Comparison of ENCODE assay signal across 29 cellular contexts in genomic region chr1:207851696-207852095, GRCh38. TPM values are rescaled to one million over a fixed set of nuclear protein-coding genes. Genes with fewer than 3 reads are reported as not detected.
DNase-seq lines count a peak whose midpoint lies in the region; ATAC-seq and TF ChIP-seq lines count a peak whose summit lies in the region.
"Had no signal": no experiment of that assay in that cellular context is flagged by ENCODE, and none has a peak within 500 bp of the region (broad histone marks: within the 10 kb centered on the region; RNA-seq: fewer than 3 reads in every experiment).

No MANE protein-coding gene starts in this region.

- no peak overlapping the region for H3K4me2 ChIP-seq in DND-41 (ENCODE audit: insufficient read depth, low read length)
- H3K4me2 ChIP-seq: SK-N-SH had no signal

- H3K9me3 Mint-ChIP-seq in CD14-positive monocyte: no peaks in the 10 kb centered on the region
- no peaks in the 10 kb centered on the region for H3K9me3 Mint-ChIP-seq in endothelial cell (ENCODE audit: unreplicated experiment)
- H3K9me3 Mint-ChIP-seq: activated B cell treated with CpG ODN at 0.5 μM for 24 hours; activated CD4-positive, alpha-beta memory T cell treated with anti-CD3 and anti-CD28 coated beads, Interleukin-2, amount 10 ng/mL, durations not matched to agents 7 days and 5 days; activated naive CD8-positive, alpha-beta T cell treated with anti-CD3 and anti-CD28 coated beads for 36 hours; activated T-helper 1 cell treated with anti-CD3 and anti-CD28 coated beads, Interleukin-12 subunit alpha, Interleukin-12 subunit beta, Interleukin-2, Interleukin-4 antibody, amounts not matched to agents 30 ng/mL and 10 ng/mL and 1 ng/mL, durations not matched to agents 14 hours and 24 hours and 36 hours; nephron progenitor cell had no signal

- ATAC-seq in DND-41 (ENCODE audit: insufficient read depth, low read depth) (no peak), psoas muscle (no peak), HG03039 (IDR thresholded peaks at IDR 0.05; ENCODE audit: unreplicated experiment) (no peak)
- ATAC-seq: body of pancreas; stimulated activated naive CD8-positive, alpha-beta T cell treated with anti-CD3 and anti-CD28 coated beads, Interleukin-15, Interleukin-2, amounts not matched to agents 100 U/mL and 50 U/mL, for 24 hours had no signal

- H3K27me3 Mint-ChIP-seq in CD14-positive monocyte (ENCODE audit: low read depth in 3 of 3): no peaks in the 10 kb centered on the region
- peaks cover 6% of the 10 kb centered on the region for H3K27me3 Mint-ChIP-seq in endothelial cell (ENCODE audit: unreplicated experiment)
- H3K27me3 Mint-ChIP-seq: activated B cell treated with CpG ODN at 0.5 μM for 24 hours; activated CD4-positive, alpha-beta memory T cell treated with anti-CD3 and anti-CD28 coated beads, Interleukin-2, amount 10 ng/mL, durations not matched to agents 7 days and 5 days; activated naive CD8-positive, alpha-beta T cell treated with anti-CD3 and anti-CD28 coated beads for 36 hours had no signal

- no peak overlapping the region for H2AFZ ChIP-seq in DND-41 (ENCODE audit: low read depth, low read length)

- H3K27ac ChIP-seq in DND-41 (ENCODE audit: low read length) (peak overlapping the region; percentile 36; the same call in 1 of the 2 replicates), psoas muscle (peak overlapping the region; percentile 59)
- H3K27ac ChIP-seq: colonic mucosa had no signal

- WGBS in psoas muscle, 3 donors: 65 to 79% (median 72%) methylated on average over 4 of the region's 4 CpGs

- no peaks in the 10 kb centered on the region for H3K9me3 ChIP-seq in DND-41 (ENCODE audit: insufficient read depth, low read length, severe bottlenecking)
- H3K9me3 ChIP-seq in psoas muscle: no peaks in the 10 kb centered on the region
- H3K9me3 ChIP-seq: body of pancreas, colonic mucosa, SK-N-SH had no signal

- TF ChIP-seq CTCF in CD14-positive monocyte (IDR thresholded peaks at IDR 0.05) (no peak), DND-41 (IDR thresholded peaks at IDR 0.05; ENCODE audit: borderline replicate concordance, extremely low read depth, low read length, poor library complexity, severe bottlenecking) (no peak), endothelial cell (IDR thresholded peaks at IDR 0.05; ENCODE audit: unreplicated experiment) (no peak), psoas muscle (IDR thresholded peaks at IDR 0.05) (no peak)

- H3K4me1 ChIP-seq in DND-41 (ENCODE audit: insufficient read depth, low read length): peaks cover 25% of the 10 kb centered on the region
- H3K4me1 ChIP-seq in psoas muscle: peaks cover 79% of the 10 kb centered on the region

- peaks cover 92% of the 10 kb centered on the region for H4K20me1 ChIP-seq in DND-41 (ENCODE audit: insufficient read depth, low read length)

- peaks cover 100% of the 10 kb centered on the region for H3K79me2 ChIP-seq in DND-41 (ENCODE audit: insufficient read depth, low read length)

- H3K4me3 ChIP-seq in DND-41 (ENCODE audit: low read depth in 1 of 2, low read length in 2 of 2) (no peak overlapping the region), psoas muscle (no peak overlapping the region)
- H3K4me3 ChIP-seq: body of pancreas, colonic mucosa, skin epidermis had no signal

- H3K4me1 Mint-ChIP-seq in CD14-positive monocyte (peaks cover 81% of the 10 kb centered on the region), endothelial cell (ENCODE audit: unreplicated experiment) (peaks cover 66% of the 10 kb centered on the region)

- H3K27ac Mint-ChIP-seq in CD14-positive monocyte (peak overlapping the region; percentile 89 to 98 (median 93)), endothelial cell (ENCODE audit: unreplicated experiment) (peak overlapping the region; percentile 36)
- H3K27ac Mint-ChIP-seq: activated B cell treated with CpG ODN at 0.5 μM for 24 hours; activated CD4-positive, alpha-beta memory T cell treated with anti-CD3 and anti-CD28 coated beads, Interleukin-2, amount 10 ng/mL, durations not matched to agents 7 days and 5 days; nephron progenitor cell had no signal

- H3K36me3 Mint-ChIP-seq in CD14-positive monocyte: peaks cover 43 to 60% of the 10 kb centered on the region in 2 donors
- H3K36me3 Mint-ChIP-seq in endothelial cell (ENCODE audit: low read depth, unreplicated experiment): peaks cover 42% of the 10 kb centered on the region

- H3K4me3 Mint-ChIP-seq in CD14-positive monocyte (peak overlapping the region in 1 of 2 donors; percentile 26), endothelial cell (ENCODE audit: unreplicated experiment) (peak overlapping the region; percentile 44)
- H3K4me3 Mint-ChIP-seq: activated B cell treated with CpG ODN at 0.5 μM for 24 hours; activated CD4-positive, alpha-beta memory T cell treated with anti-CD3 and anti-CD28 coated beads, Interleukin-2, amount 10 ng/mL, durations not matched to agents 7 days and 5 days; activated naive CD8-positive, alpha-beta T cell treated with anti-CD3 and anti-CD28 coated beads for 36 hours; activated T-helper 1 cell treated with anti-CD3 and anti-CD28 coated beads, Interleukin-12 subunit alpha, Interleukin-12 subunit beta, Interleukin-2, Interleukin-4 antibody, amounts not matched to agents 30 ng/mL and 10 ng/mL and 1 ng/mL, durations not matched to agents 14 hours and 24 hours and 36 hours; nephron progenitor cell had no signal

- no peak for DNase-seq in CD14-positive monocyte (ENCODE audit: low spot score)
- no peak for DNase-seq in DND-41
- no peak for DNase-seq in endothelial cell (ENCODE audit: low spot score)
- no peak for DNase-seq in psoas muscle
- no peak for DNase-seq in hippocampal formation (lab: John Stamatoyannopoulos, UW)
- DNase-seq in NCI-H446 treated with DMSO at 0.1 percent for 48 hours (lab: John Stamatoyannopoulos, UW): no peak
- no peak for DNase-seq in mucosa of gallbladder (ENCODE audit: low spot score)
- DNase-seq: activated B cell treated with CpG ODN at 0.5 μM for 24 hours; activated CD4-positive, alpha-beta memory T cell treated with anti-CD3 and anti-CD28 coated beads, Interleukin-2, amount 10 ng/mL, durations not matched to agents 7 days and 5 days; activated naive CD8-positive, alpha-beta T cell treated with anti-CD3 and anti-CD28 coated beads for 36 hours; body of pancreas; Calu3; colonic mucosa; EL; HCEC 1CT; Karpas-422; kidney; mesendoderm; NCI-H1092 treated with DMSO at 0.1 percent for 48 hours; NCI-H2081; NCI-H446; nephron progenitor cell; SK-N-SH; stimulated activated CD4-positive, alpha-beta T cell treated with anti-CD3 and anti-CD28 coated beads, Interleukin-2, amount 100 ng/mL, for 48 hours; stimulated activated naive CD8-positive, alpha-beta T cell treated with anti-CD3 and anti-CD28 coated beads, Interleukin-15, Interleukin-2, amounts not matched to agents 100 U/mL and 50 U/mL, for 24 hours; T-helper 9 cell had no signal

- H3K9ac ChIP-seq in DND-41 (ENCODE audit: low read depth, low read length): no peak overlapping the region
- H3K9ac ChIP-seq: SK-N-SH had no signal

- no peaks in the 10 kb centered on the region for H3K27me3 ChIP-seq in DND-41 (ENCODE audit: insufficient read depth, low read length, poor library complexity)
- H3K27me3 ChIP-seq in psoas muscle (ENCODE audit: insufficient read depth in 3 of 3, low read length in 2 of 3): no peaks in the 10 kb centered on the region
- H3K27me3 ChIP-seq: body of pancreas, colonic mucosa had no signal

- H3K36me3 ChIP-seq in DND-41 (ENCODE audit: insufficient read depth, low read length): peaks cover 80% of the 10 kb centered on the region
- no peaks in the 10 kb centered on the region for H3K36me3 ChIP-seq in psoas muscle (ENCODE audit: insufficient read depth in 1 of 2, low read depth in 1 of 2)
- H3K36me3 ChIP-seq: colonic mucosa had no signal

- intact Hi-C loops in CD14-positive monocyte (cut with micrococcal nuclease) (no loop called here), psoas muscle (cut with DNase I) (no loop called here)

RNA-seq across cellular contexts. Expression of gene CD34, which starts 59.2 kb away (rescaled TPM):
- not detected for polyA plus RNA-seq in CD14-positive monocyte
- total RNA-seq in endothelial cell (ENCODE audit: unreplicated experiment): 277 TPM
- 10 to 100 TPM; 15.7 to 61.1 (median 20.9) TPM for total RNA-seq in psoas muscle
- polyA plus RNA-seq in psoas muscle: 10 to 100 TPM; 14.4 to 25.0 (median 21.1) TPM
- 23.2 TPM for total RNA-seq in mucosa of gallbladder
- total RNA-seq: activated B cell treated with CpG ODN at 0.5 μM for 24 hours; activated T-helper 1 cell treated with anti-CD3 and anti-CD28 coated beads, Interleukin-12 subunit alpha, Interleukin-12 subunit beta, Interleukin-2, Interleukin-4 antibody, amounts not matched to agents 30 ng/mL and 10 ng/mL and 1 ng/mL, durations not matched to agents 14 hours and 24 hours and 36 hours had no signal
